ENCODE assay signal across 15 cellular contexts in the genomic region with DNA sequence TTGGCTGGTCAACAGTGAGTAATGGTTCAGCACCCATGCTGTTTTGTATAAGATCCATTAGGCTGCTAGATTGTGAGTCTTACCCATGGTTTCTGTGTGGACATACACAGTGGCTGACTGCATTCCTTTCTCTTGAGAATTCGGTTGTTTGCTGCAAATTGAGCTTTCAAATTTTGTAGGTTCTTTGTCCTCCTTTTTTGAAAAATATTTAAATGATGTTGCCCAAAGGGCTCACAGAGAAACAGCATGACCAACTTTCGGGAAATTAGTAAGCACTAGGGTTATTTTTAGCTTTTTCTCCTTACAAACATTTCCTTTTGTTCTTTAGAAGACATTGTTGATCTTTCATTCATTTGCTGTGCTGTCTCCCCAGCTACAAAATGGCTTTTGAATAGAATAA.
DNase-seq lines count a peak whose midpoint lies in the region; ATAC-seq and TF ChIP-seq lines count a peak whose summit lies in the region.
"Had no signal": no experiment of that assay in that cellular context is flagged by ENCODE, and none has a peak within 500 bp of the region (broad histone marks: within the 10 kb centered on the region; RNA-seq: fewer than 3 reads in every experiment).

No MANE protein-coding gene starts in this region.

- H3K9ac ChIP-seq in endodermal cell (ENCODE audit: extremely low read depth, low read length, poor library complexity, severe bottlenecking), result no peak overlapping the region

- peaks cover 14% of the 10 kb centered on the region for H3K4me1 ChIP-seq in endodermal cell (ENCODE audit: control insufficient read depth, insufficient read depth, low read length)
- H3K4me1 ChIP-seq: body of pancreas had no signal

- peak overlapping the region; percentile 7 for H3K4me3 ChIP-seq in endodermal cell (ENCODE audit: low read length)
- H3K4me3 ChIP-seq: body of pancreas had no signal

- H3K9me3 ChIP-seq in endodermal cell (ENCODE audit: control insufficient read depth, low read length), result peaks cover 50% of the 10 kb centered on the region
- H3K9me3 ChIP-seq: body of pancreas had no signal

- H3K4me1 Mint-ChIP-seq in endodermal cell, result peaks cover 10% of the 10 kb centered on the region
- H3K4me1 Mint-ChIP-seq: nephron progenitor cell had no signal

- no peak overlapping the region for H3K4me3 Mint-ChIP-seq in endodermal cell
- H3K4me3 Mint-ChIP-seq: nephron progenitor cell had no signal

- H3K27me3 Mint-ChIP-seq in endodermal cell (ENCODE audit: insufficient read depth), result no peaks in the 10 kb centered on the region

- peak overlapping the region; percentile 86 for H3K27ac ChIP-seq in endodermal cell (ENCODE audit: low read depth, low read length)
- H3K27ac ChIP-seq: body of pancreas, WERI-Rb-1 had no signal

- H3K36me3 ChIP-seq in endodermal cell (ENCODE audit: control insufficient read depth, insufficient read depth, low read length), result peaks cover 69% of the 10 kb centered on the region
- H3K36me3 ChIP-seq: WERI-Rb-1 had no signal

- H3K27ac Mint-ChIP-seq in endodermal cell, result peak overlapping the region; percentile 56
- H3K27ac Mint-ChIP-seq: nephron progenitor cell had no signal

- WGBS in endodermal cell (ENCODE audit: insufficient coverage in 1 of 2, insufficient read length in 1 of 2), 2 experiments, result 78 to 92% methylated on average over 2 of the region's 2 CpGs

- no peaks in the 10 kb centered on the region for H3K27me3 ChIP-seq in endodermal cell (ENCODE audit: control insufficient read depth, insufficient read depth, low read length, poor library complexity, severe bottlenecking)
- H3K27me3 ChIP-seq: body of pancreas had no signal

- H3K9me3 Mint-ChIP-seq in endodermal cell, result peaks cover 7% of the 10 kb centered on the region

- H3K36me3 Mint-ChIP-seq in endodermal cell (ENCODE audit: low read depth), result peaks cover 72% of the 10 kb centered on the region

- ATAC-seq in HG02852 (IDR thresholded peaks at IDR 0.05; ENCODE audit: unreplicated experiment), result no peak
- ATAC-seq in HG02938 (IDR thresholded peaks at IDR 0.05; ENCODE audit: unreplicated experiment), result no peak
- no peak for ATAC-seq in GM21825 (IDR thresholded peaks at IDR 0.05; ENCODE audit: unreplicated experiment)
- no peak for ATAC-seq in GM21723 (IDR thresholded peaks at IDR 0.05; ENCODE audit: unreplicated experiment)
- ATAC-seq: body of pancreas had no signal

- TF ChIP-seq CTCF in endodermal cell (conservative IDR thresholded peaks at IDR 0.05), result no peak

- peak; percentile 57 for DNase-seq in AG20443 (ENCODE audit: low spot score)
- DNase-seq in NCI-H226, result peak; percentile 46
- DNase-seq in endodermal cell, result no peak
- DNase-seq in midbrain (lab: John Stamatoyannopoulos, UW), result peak; percentile 82
- DNase-seq: AML-193, body of pancreas, islet precursor cell, NCI-H1105 treated with DMSO at 0.1 percent for 48 hours, NCI-H510A treated with DMSO at 0.1 percent for 48 hours, nephron progenitor cell, WERI-Rb-1 had no signal
